Comparison of ENCODE assay signal across 35 cellular contexts in genomic region chr12:80909370-80909769, GRCh38. TPM values are rescaled to one million over a fixed set of nuclear protein-coding genes. Genes with fewer than 3 reads are reported as not detected.
"Had no signal": no experiment of that assay in that cellular context is flagged by ENCODE, and none has a peak within 500 bp of the region (broad histone marks: within the 10 kb centered on the region; RNA-seq: fewer than 3 reads in every experiment).

No MANE protein-coding gene starts in this region.

- DNase-seq: Karpas-422, Kasumi-1, MG63, MM.1S, MV-4-11, NCI-H1048, NCI-H1092, NCI-H1092 treated with DMSO at 0.1 percent for 48 hours, NCI-H1105, NCI-H1105 treated with DMSO at 0.1 percent for 48 hours, NCI-H1417, NCI-H1417 treated with DMSO at 0.1 percent for 48 hours, NCI-H1436, NCI-H1436 treated with DMSO at 0.1 percent for 48 hours, NCI-H146, NCI-H1694, NCI-H1694 treated with DMSO at 0.1 percent for 48 hours, NCI-H187, NCI-H187 treated with DMSO at 0.1 percent for 48 hours, NCI-H1930, NCI-H2029, NCI-H2029 treated with DMSO at 0.1 percent for 48 hours, NCI-H2081, NCI-H2081 treated with DMSO at 0.1 percent for 48 hours, NCI-H2107, NCI-H2171, NCI-H2171 treated with DMSO at 0.1 percent for 48 hours, NCI-H2227 treated with DMSO at 0.1 percent for 48 hours, NCI-H226, NCI-H345, NCI-H446, NCI-H446 treated with DMSO at 0.1 percent for 48 hours, NCI-H510A, NCI-H510A treated with DMSO at 0.1 percent for 48 hours had no signal

RNA-seq across cellular contexts. Expression of gene LIN7A, which starts 28.4 kb away (rescaled TPM):
- total RNA-seq: MCF 10A had no signal
